ENCODE assay signal across 1 cellular context in the genomic region with DNA sequence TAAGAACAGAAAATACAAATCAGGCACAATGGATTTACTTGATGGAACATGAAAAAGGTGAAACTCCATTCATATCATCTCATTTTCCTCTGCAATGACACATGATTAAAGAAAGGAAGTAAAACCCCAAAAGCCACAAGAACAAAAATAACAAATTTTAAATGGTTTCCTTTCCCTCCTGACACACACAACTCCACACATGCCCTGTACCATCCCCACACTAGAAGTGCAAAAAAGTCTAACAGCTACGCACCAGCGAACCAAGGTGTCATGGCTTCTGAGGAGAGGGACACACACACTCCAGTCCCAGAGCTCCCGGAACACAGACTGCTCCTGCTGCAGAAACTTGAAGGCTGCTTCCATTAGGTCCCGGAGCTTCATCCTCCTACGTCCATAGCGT.
TF ChIP-seq lines count a peak whose summit lies in the region.

No MANE protein-coding gene starts in this region.

TF ChIP-seq in GM12878, 131 proteins besides CTCF, POLR2A, EP300 and RAD21:
- TF ChIP-seq, protein P1, sequence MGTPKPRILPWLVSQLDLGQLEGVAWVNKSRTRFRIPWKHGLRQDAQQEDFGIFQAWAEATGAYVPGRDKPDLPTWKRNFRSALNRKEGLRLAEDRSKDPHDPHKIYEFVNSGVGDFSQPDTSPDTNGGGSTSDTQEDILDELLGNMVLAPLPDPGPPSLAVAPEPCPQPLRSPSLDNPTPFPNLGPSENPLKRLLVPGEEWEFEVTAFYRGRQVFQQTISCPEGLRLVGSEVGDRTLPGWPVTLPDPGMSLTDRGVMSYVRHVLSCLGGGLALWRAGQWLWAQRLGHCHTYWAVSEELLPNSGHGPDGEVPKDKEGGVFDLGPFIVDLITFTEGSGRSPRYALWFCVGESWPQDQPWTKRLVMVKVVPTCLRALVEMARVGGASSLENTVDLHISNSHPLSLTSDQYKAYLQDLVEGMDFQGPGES (IDR thresholded peaks at IDR 0.05), result no peak
- TF ChIP-seq ETV6 (conservative IDR thresholded peaks at IDR 0.05 in 1 of 2, IDR thresholded peaks at IDR 0.05 in 1 of 2; ENCODE audit: borderline replicate concordance in 1 of 2, low read depth in 1 of 2) (no peak), RB1 (IDR thresholded peaks at IDR 0.05; ENCODE audit: borderline replicate concordance) (no peak), MEF2A (IDR thresholded peaks at IDR 0.05; ENCODE audit: insufficient read depth, low read depth, low read length) (0 out of 2 replicates have a peak, but pooled peaks have one; percentile 16), IKZF2 (IDR thresholded peaks at IDR 0.05) (peak; percentile 11 to 45; a peak in 1 of 4 replicates), NFIC (IDR thresholded peaks at IDR 0.05; ENCODE audit: low read depth, low read length) (0 out of 2 replicates have a peak, but pooled peaks have one; percentile 27), IKZF1 (conservative IDR thresholded peaks at IDR 0.05) (no peak), STAT1 (conservative IDR thresholded peaks at IDR 0.05) (no peak), RUNX3 (IDR thresholded peaks at IDR 0.05; ENCODE audit: low read length) (peak; percentile 77)
- TF ChIP-seq, protein P2, sequence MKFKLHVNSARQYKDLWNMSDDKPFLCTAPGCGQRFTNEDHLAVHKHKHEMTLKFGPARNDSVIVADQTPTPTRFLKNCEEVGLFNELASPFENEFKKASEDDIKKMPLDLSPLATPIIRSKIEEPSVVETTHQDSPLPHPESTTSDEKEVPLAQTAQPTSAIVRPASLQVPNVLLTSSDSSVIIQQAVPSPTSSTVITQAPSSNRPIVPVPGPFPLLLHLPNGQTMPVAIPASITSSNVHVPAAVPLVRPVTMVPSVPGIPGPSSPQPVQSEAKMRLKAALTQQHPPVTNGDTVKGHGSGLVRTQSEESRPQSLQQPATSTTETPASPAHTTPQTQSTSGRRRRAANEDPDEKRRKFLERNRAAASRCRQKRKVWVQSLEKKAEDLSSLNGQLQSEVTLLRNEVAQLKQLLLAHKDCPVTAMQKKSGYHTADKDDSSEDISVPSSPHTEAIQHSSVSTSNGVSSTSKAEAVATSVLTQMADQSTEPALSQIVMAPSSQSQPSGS (IDR thresholded peaks at IDR 0.05; ENCODE audit: low read length), result peak; percentile 21; the same call in 1 of the 2 replicates
TF ChIP-seq in GM12878: peak in this region for 5.
